8 cellular contexts compared by ENCODE assay signal in the genomic region with DNA sequence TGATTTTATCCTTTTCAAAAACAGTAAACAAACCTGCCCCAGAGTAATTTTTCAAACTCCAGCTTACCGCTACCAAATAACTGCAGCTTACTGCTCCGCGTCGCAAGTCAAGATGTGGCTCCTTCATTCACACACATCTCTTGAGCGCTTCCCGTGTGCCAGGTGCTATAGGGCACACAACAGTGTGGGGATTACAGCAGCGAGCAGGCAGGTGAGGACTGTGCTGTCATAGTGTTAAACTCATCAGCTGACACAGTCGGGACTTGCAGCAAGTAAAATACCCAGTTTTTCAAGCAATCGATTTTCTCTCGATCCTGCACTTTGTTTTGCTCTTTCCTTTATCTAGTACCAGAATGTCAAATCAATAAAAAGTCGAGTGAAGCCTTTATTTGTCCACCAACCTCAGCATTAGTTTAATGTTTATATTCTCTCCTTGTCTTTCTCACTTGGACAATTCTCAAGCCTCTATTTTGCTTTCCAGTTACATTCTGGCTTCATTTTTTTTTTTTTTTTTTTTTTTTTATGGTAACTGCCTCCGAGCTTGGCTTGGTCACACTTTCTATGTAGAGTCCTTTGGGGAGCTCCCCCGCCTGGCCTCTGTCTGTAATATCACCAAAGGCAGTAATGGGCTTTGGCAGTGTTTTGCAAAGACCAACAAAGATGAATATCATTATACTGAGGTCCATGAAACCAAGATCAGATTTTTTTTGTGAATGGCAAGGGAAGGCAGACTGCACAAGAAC. TPM values are rescaled to one million over a fixed set of nuclear protein-coding genes. Genes with fewer than 3 reads are reported as not detected.
DNase-seq lines count a peak whose midpoint lies in the region; ATAC-seq and TF ChIP-seq lines count a peak whose summit lies in the region.

No MANE protein-coding gene starts in this region.

- intact Hi-C loops in left ventricle myocardium superior (cut with micrococcal nuclease) (no loop called here), natural killer cell (cut with micrococcal nuclease) (no loop called here)

- H3K9me3 Mint-ChIP-seq in natural killer cell, result no peaks in the 10 kb centered on the region

- H3K9ac ChIP-seq in adipocyte (ENCODE audit: low read length), result no peak overlapping the region

- ATAC-seq in GM19023 (IDR thresholded peaks at IDR 0.05; ENCODE audit: unreplicated experiment), result peak; percentile 85
- peak; percentile 94 for ATAC-seq in HG03175 (IDR thresholded peaks at IDR 0.05; ENCODE audit: unreplicated experiment)
- ATAC-seq in left ventricle myocardium superior, result peak; percentile 84
- ATAC-seq in natural killer cell, result no peak

- H3K27me3 ChIP-seq in adipocyte (replicated peaks; ENCODE audit: control insufficient read depth, insufficient read depth, low read length), result no peaks in the 10 kb centered on the region

- H3K36me3 ChIP-seq in adipocyte (ENCODE audit: control insufficient read depth, insufficient read depth, low read length, severe bottlenecking), result no peaks in the 10 kb centered on the region

- TF ChIP-seq CTCF in natural killer cell (IDR thresholded peaks at IDR 0.05), result no peak

- no peak overlapping the region for H3K4me3 ChIP-seq in adipocyte (ENCODE audit: low read length)

- H3K4me1 ChIP-seq in adipocyte (ENCODE audit: control insufficient read depth, insufficient read depth, low read length), result peaks cover 27% of the 10 kb centered on the region

- H3K27ac Mint-ChIP-seq in natural killer cell, result no peak overlapping the region

- no peak overlapping the region for H3K4me3 Mint-ChIP-seq in natural killer cell

- no peaks in the 10 kb centered on the region for H3K9me3 ChIP-seq in adipocyte (ENCODE audit: control insufficient read depth, low read length)

- peaks cover 7 to 10% of the 10 kb centered on the region in 2 donors for H3K27me3 Mint-ChIP-seq in natural killer cell (ENCODE audit: low read depth in 2 of 2)

- H3K4me1 Mint-ChIP-seq in natural killer cell, result no peaks in the 10 kb centered on the region

- DNase-seq in COR-L47 (lab: John Stamatoyannopoulos, UW) (peak; percentile 44), NCI-H460 (ENCODE audit: extremely low read depth, low read depth) (peak; percentile 32), adipocyte (ENCODE audit: low read depth) (peak; percentile 88), left ventricle myocardium superior (peak; percentile 65), retina (peak; percentile 18), natural killer cell (no peak)

- no peaks in the 10 kb centered on the region for H3K36me3 Mint-ChIP-seq in natural killer cell

RNA-seq across cellular contexts. Expression of a gene that starts 8.3 kb away (rescaled TPM):
- total RNA-seq in NCI-H460 (2014; rRNA removed; shearing (Covaris generic)), result 0.17 TPM in 1 of 2 replicates, not detected in the other
- not detected in 2 replicates for polyA plus RNA-seq in NCI-H460 (2014; cell fraction: nucleus; rRNA removed)
- total RNA-seq in left ventricle myocardium superior (3.1 TPM), natural killer cell (not detected)

RNA-seq across cellular contexts. Expression of a gene that starts 42.4 kb away (rescaled TPM):
- 54.8 and 61.5 TPM in 2 replicates for total RNA-seq in NCI-H460 (2014; rRNA removed; shearing (Covaris generic))
- 52.8 and 69.3 TPM in 2 replicates for polyA plus RNA-seq in NCI-H460 (2014; cell fraction: nucleus; rRNA removed)
- total RNA-seq in left ventricle myocardium superior (81.0 TPM), natural killer cell (100 to 1,000 TPM; 157 to 204 (median 171) TPM)

Comparison
In these comparisons a context has a peak if more than half of its experiments do, and no peak if none do; other contexts are left out.
1. ATAC-seq: peak in GM19023 (single experiment), HG03175 (single experiment) and left ventricle myocardium superior (single experiment); none in natural killer cell (0 of 3).